26 cellular contexts compared by ENCODE assay signal in the genomic region with DNA sequence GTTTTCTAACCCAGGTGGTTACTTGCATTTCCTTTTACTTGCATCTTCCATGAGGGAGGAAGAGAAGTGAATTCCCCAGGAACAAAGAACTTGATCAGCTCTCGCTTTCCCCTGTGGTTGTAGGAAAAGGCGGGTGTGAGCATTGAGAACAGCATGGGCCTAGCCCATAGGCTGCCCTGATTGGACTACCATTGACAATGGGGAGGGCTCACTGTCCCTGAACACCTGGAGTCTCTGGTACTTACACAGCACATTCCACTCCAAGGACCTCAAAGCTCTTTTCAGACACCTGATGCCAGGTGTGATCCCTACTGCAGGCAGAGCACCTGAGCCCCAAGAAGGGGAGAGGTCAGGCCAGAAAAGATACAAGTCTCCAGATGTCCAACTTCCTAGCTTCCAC.
"Had no signal": no experiment of that assay in that cellular context is flagged by ENCODE, and none has a peak within 500 bp of the region (broad histone marks: within the 10 kb centered on the region; RNA-seq: fewer than 3 reads in every experiment).

No MANE protein-coding gene starts in this region.

- FAIRE-seq: small intestine had no signal

- H3K4me1 Mint-ChIP-seq: neural crest cell had no signal

- H3K9me3 Mint-ChIP-seq: activated naive CD4-positive, alpha-beta T cell treated with anti-CD3 and anti-CD28 coated beads, Interleukin-2, amount 50 U/mL, for 24 hours; activated naive CD8-positive, alpha-beta T cell treated with anti-CD3 and anti-CD28 coated beads, Interleukin-2, amount 50 U/mL, for 24 hours; endodermal cell; memory B cell; naive thymus-derived CD8-positive, alpha-beta T cell; neural crest cell; stimulated activated effector memory CD8-positive, alpha-beta T cell treated with anti-CD3 and anti-CD28 coated beads, Interleukin-12 subunit alpha, Interleukin-12 subunit beta, amount 100 ng/mL, for 72 hours; stimulated activated naive CD8-positive, alpha-beta T cell treated with anti-CD3 and anti-CD28 coated beads, Interleukin-15, Interleukin-2, amounts not matched to agents 100 ng/mL and 50 ng/mL, for 24 hours; T-helper 2 cell treated with Interferon-gamma antibody and Interleukin-4, amounts not matched to agents 5 μg/mL and 100 μg/mL, for 36 hours had no signal

- H3K4me3 Mint-ChIP-seq: activated naive CD4-positive, alpha-beta T cell treated with anti-CD3 and anti-CD28 coated beads, Interleukin-2, amount 50 U/mL, for 24 hours; activated naive CD8-positive, alpha-beta T cell treated with anti-CD3 and anti-CD28 coated beads, Interleukin-2, amount 50 U/mL, for 24 hours; endodermal cell; memory B cell; neural crest cell; stimulated activated effector memory CD8-positive, alpha-beta T cell treated with anti-CD3 and anti-CD28 coated beads, Interleukin-12 subunit alpha, Interleukin-12 subunit beta, amount 100 ng/mL, for 72 hours; stimulated activated naive CD8-positive, alpha-beta T cell treated with anti-CD3 and anti-CD28 coated beads, Interleukin-15, Interleukin-2, amounts not matched to agents 100 ng/mL and 50 ng/mL, for 24 hours; T-helper 2 cell treated with Interferon-gamma antibody and Interleukin-4, amounts not matched to agents 5 μg/mL and 100 μg/mL, for 36 hours had no signal

- DNase-seq: activated CD4-positive, alpha-beta T cell treated with anti-CD3 and anti-CD28 coated beads for 4 hours; activated CD4-positive, alpha-beta T cell treated with anti-CD3 and anti-CD28 coated beads, Interleukin-2, amount 50 U/mL, for 4 hours; activated CD4-positive, CD25-positive, alpha-beta regulatory T cell; activated gamma-delta T cell; activated naive CD8-positive, alpha-beta T cell treated with anti-CD3 and anti-CD28 coated beads, Interleukin-2, amount 50 U/mL, for 24 hours; amygdala; caudate nucleus; endodermal cell; foreskin fibroblast; head of caudate nucleus; hippocampal formation; naive thymus-derived CD8-positive, alpha-beta T cell; occipital lobe; psoas muscle; sigmoid colon; small intestine; stimulated activated CD4-positive, alpha-beta T cell treated with anti-CD3 and anti-CD28 coated beads, Interleukin-4, amount 100 ng/mL, for 24 hours; trophoblast cell; uterus had no signal

- H3K27me3 Mint-ChIP-seq: activated naive CD4-positive, alpha-beta T cell treated with anti-CD3 and anti-CD28 coated beads, Interleukin-2, amount 50 U/mL, for 24 hours; activated naive CD8-positive, alpha-beta T cell treated with anti-CD3 and anti-CD28 coated beads, Interleukin-2, amount 50 U/mL, for 24 hours; memory B cell; naive thymus-derived CD8-positive, alpha-beta T cell; stimulated activated naive CD8-positive, alpha-beta T cell treated with anti-CD3 and anti-CD28 coated beads, Interleukin-15, Interleukin-2, amounts not matched to agents 100 ng/mL and 50 ng/mL, for 24 hours had no signal

- ATAC-seq: activated naive CD8-positive, alpha-beta T cell treated with anti-CD3 and anti-CD28 coated beads, Interleukin-2, amount 50 U/mL, for 24 hours; esophagus mucosa; naive thymus-derived CD8-positive, alpha-beta T cell; psoas muscle; stimulated activated effector memory CD8-positive, alpha-beta T cell treated with anti-CD3 and anti-CD28 coated beads, Interleukin-12 subunit alpha, Interleukin-12 subunit beta, amount 100 ng/mL, for 72 hours had no signal

- H3K27ac Mint-ChIP-seq: activated naive CD4-positive, alpha-beta T cell treated with anti-CD3 and anti-CD28 coated beads, Interleukin-2, amount 50 U/mL, for 24 hours; endodermal cell; memory B cell; stimulated activated naive CD8-positive, alpha-beta T cell treated with anti-CD3 and anti-CD28 coated beads, Interleukin-15, Interleukin-2, amounts not matched to agents 100 ng/mL and 50 ng/mL, for 24 hours; T-helper 2 cell treated with Interferon-gamma antibody and Interleukin-4, amounts not matched to agents 5 μg/mL and 100 μg/mL, for 36 hours had no signal
